Comparison of ENCODE assay signal across 8 cellular contexts in genomic region chr22:41781508-41781906, GRCh38. TPM values are rescaled to one million over a fixed set of nuclear protein-coding genes. Genes with fewer than 3 reads are reported as not detected.
A peak's percentile ranks its signal among the peaks of the same experiment; 100 is the strongest.
DNase-seq lines count a peak whose midpoint lies in the region; ATAC-seq and TF ChIP-seq lines count a peak whose summit lies in the region.

No MANE protein-coding gene starts in this region.

- H3K9me3 ChIP-seq in mucosa of descending colon, result no peaks in the 10 kb centered on the region

- peaks cover 40% of the 10 kb centered on the region for H3K4me1 Mint-ChIP-seq in activated B cell treated with CpG ODN at 0.5 μM for 24 hours

- H3K4me3 ChIP-seq in mucosa of descending colon, result no peak overlapping the region

- ATAC-seq in GM18498 (IDR thresholded peaks at IDR 0.05; ENCODE audit: unreplicated experiment) (peak; percentile 21), HG02571 (IDR thresholded peaks at IDR 0.05; ENCODE audit: unreplicated experiment) (peak; percentile 13), activated B cell treated with CpG ODN at 0.5 μM for 24 hours (ENCODE audit: low read depth) (peak; percentile 10), mucosa of descending colon (peak; percentile 31), SK-N-SH treated with all-trans-retinoic acid at 6 μM for 48 hours (no peak)

- CTCF ChIA-PET in activated B cell treated with CpG ODN at 0.5 μM for 24 hours (lab: Charles Lee), result interaction anchor here (0.9 to 3.9 kb wide), 4 partner anchors 19 to 84 kb away, joined by 3 to 28 read pairs (median 11); partner anchors contain the start of gene CCDC134

- TF ChIP-seq CTCF in activated B cell treated with CpG ODN at 0.5 μM for 24 hours (IDR thresholded peaks at IDR 0.05), result no peak
- TF ChIP-seq CTCF in mucosa of descending colon (IDR thresholded peaks at IDR 0.05), result no peak

- H3K36me3 Mint-ChIP-seq in activated B cell treated with CpG ODN at 0.5 μM for 24 hours (ENCODE audit: low read depth), result peaks cover 18% of the 10 kb centered on the region

- intact Hi-C loops in activated B cell treated with CpG ODN at 0.5 μM for 24 hours (cut with micrococcal nuclease) (loop anchor here (1.0 to 5.0 kb wide), 4 partner anchors 19 to 160 kb away; partner anchors contain the start of genes CCDC134 and MEI1), mucosa of descending colon (cut with DNase I, micrococcal nuclease) (no loop called here)

- POLR2A ChIA-PET in activated B cell treated with CpG ODN at 0.5 μM for 24 hours (lab: Charles Lee), result interaction anchor here (0.5 to 6.7 kb wide), 30 partner anchors 8 to 1705 kb away, joined by 3 to 175 read pairs (median 4); partner anchors contain the start of genes CCDC134, CENPM, DESI1 and MEI1

- peak; percentile 24 for DNase-seq in activated B cell treated with CpG ODN at 0.5 μM for 24 hours
- DNase-seq in mucosa of descending colon, result no peak
- DNase-seq in C1 segment of cervical spinal cord (lab: John Stamatoyannopoulos, UW), result no peak
- no peak for DNase-seq in stimulated activated CD4-positive, alpha-beta T cell treated with anti-CD3 and anti-CD28 coated beads, Interleukin-2, amount 100 ng/mL, for 24 hours
- DNase-seq in OCI-M1 (lab: John Stamatoyannopoulos, UW), result no peak

- no peaks in the 10 kb centered on the region for H3K36me3 ChIP-seq in mucosa of descending colon (ENCODE audit: low read depth)

- peaks cover 3% of the 10 kb centered on the region for H3K4me1 ChIP-seq in mucosa of descending colon (ENCODE audit: low read depth)

- H3K9me3 Mint-ChIP-seq in activated B cell treated with CpG ODN at 0.5 μM for 24 hours, result no peaks in the 10 kb centered on the region

- peak overlapping the region; percentile 93 for H3K27ac Mint-ChIP-seq in activated B cell treated with CpG ODN at 0.5 μM for 24 hours

- H3K4me3 Mint-ChIP-seq in activated B cell treated with CpG ODN at 0.5 μM for 24 hours, result peak overlapping the region; percentile 86

- H3K27me3 Mint-ChIP-seq in activated B cell treated with CpG ODN at 0.5 μM for 24 hours, result no peaks in the 10 kb centered on the region

TF ChIP-seq in SK-N-SH treated with all-trans-retinoic acid at 6 μM for 48 hours, 23 proteins besides CTCF, POLR2A, EP300 and RAD21:
- TF ChIP-seq ISL1 (CRISPR knock-in tag; IDR thresholded peaks at IDR 0.05), result no peak
- no peak for TF ChIP-seq ESRRG (CRISPR knock-in tag; IDR thresholded peaks at IDR 0.05)
- no peak for TF ChIP-seq PATZ1 (CRISPR knock-in tag; IDR thresholded peaks at IDR 0.05; ENCODE audit: borderline replicate concordance)
- TF ChIP-seq TOX (CRISPR knock-in tag; IDR thresholded peaks at IDR 0.05; ENCODE audit: borderline replicate concordance), result no peak
- TF ChIP-seq, protein P1, sequence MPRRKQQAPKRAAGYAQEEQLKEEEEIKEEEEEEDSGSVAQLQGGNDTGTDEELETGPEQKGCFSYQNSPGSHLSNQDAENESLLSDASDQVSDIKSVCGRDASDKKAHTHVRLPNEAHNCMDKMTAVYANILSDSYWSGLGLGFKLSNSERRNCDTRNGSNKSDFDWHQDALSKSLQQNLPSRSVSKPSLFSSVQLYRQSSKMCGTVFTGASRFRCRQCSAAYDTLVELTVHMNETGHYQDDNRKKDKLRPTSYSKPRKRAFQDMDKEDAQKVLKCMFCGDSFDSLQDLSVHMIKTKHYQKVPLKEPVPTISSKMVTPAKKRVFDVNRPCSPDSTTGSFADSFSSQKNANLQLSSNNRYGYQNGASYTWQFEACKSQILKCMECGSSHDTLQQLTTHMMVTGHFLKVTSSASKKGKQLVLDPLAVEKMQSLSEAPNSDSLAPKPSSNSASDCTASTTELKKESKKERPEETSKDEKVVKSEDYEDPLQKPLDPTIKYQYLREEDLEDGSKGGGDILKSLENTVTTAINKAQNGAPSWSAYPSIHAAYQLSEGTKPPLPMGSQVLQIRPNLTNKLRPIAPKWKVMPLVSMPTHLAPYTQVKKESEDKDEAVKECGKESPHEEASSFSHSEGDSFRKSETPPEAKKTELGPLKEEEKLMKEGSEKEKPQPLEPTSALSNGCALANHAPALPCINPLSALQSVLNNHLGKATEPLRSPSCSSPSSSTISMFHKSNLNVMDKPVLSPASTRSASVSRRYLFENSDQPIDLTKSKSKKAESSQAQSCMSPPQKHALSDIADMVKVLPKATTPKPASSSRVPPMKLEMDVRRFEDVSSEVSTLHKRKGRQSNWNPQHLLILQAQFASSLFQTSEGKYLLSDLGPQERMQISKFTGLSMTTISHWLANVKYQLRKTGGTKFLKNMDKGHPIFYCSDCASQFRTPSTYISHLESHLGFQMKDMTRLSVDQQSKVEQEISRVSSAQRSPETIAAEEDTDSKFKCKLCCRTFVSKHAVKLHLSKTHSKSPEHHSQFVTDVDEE (CRISPR knock-in tag; IDR thresholded peaks at IDR 0.05), result no peak
- TF ChIP-seq CSRNP3 (CRISPR knock-in tag; IDR thresholded peaks at IDR 0.05), result no peak
- no peak for TF ChIP-seq ZFP3 (CRISPR knock-in tag; IDR thresholded peaks at IDR 0.05)
- TF ChIP-seq POU6F1 (CRISPR knock-in tag; IDR thresholded peaks at IDR 0.05; ENCODE audit: borderline replicate concordance, low read depth), result no peak
- no peak for TF ChIP-seq OSR1 (CRISPR knock-in tag; IDR thresholded peaks at IDR 0.05)
- no peak for TF ChIP-seq ARNTL (CRISPR knock-in tag; IDR thresholded peaks at IDR 0.05; ENCODE audit: borderline replicate concordance, low read depth)
- no peak for TF ChIP-seq CSDC2 (CRISPR knock-in tag; IDR thresholded peaks at IDR 0.05)
- no peak for TF ChIP-seq ZNF565 (CRISPR knock-in tag; conservative IDR thresholded peaks at IDR 0.05; ENCODE audit: low read depth)
- TF ChIP-seq RARB (CRISPR knock-in tag; IDR thresholded peaks at IDR 0.05), result no peak
- TF ChIP-seq SNAI2 (CRISPR knock-in tag; IDR thresholded peaks at IDR 0.05), result no peak
- no peak for TF ChIP-seq BACH2 (CRISPR knock-in tag; IDR thresholded peaks at IDR 0.05; ENCODE audit: borderline replicate concordance)
- no peak for TF ChIP-seq CREB5 (CRISPR knock-in tag; IDR thresholded peaks at IDR 0.05; ENCODE audit: low read depth)
- TF ChIP-seq ZNF8 (CRISPR knock-in tag; IDR thresholded peaks at IDR 0.05), result no peak
- no peak for TF ChIP-seq ZNF70 (CRISPR knock-in tag; IDR thresholded peaks at IDR 0.05)
- TF ChIP-seq TCF4 (CRISPR knock-in tag; IDR thresholded peaks at IDR 0.05; ENCODE audit: borderline replicate concordance), result no peak
- no peak for TF ChIP-seq ZFP30 (CRISPR knock-in tag; IDR thresholded peaks at IDR 0.05)

RNA-seq across cellular contexts. Expression of gene CCDC134, which starts 19.0 kb away (rescaled TPM):
- total RNA-seq in activated B cell treated with CpG ODN at 0.5 μM for 24 hours (9.2 and 13.2 TPM in 2 replicates), mucosa of descending colon (10 to 100 TPM in 2 of 3 donors, 1 to 10 TPM in 1; 9.2 to 11.6 (median 10.0) TPM)

RNA-seq across cellular contexts. Expression of gene SREBF2, which starts 51.4 kb away (rescaled TPM):
- total RNA-seq in activated B cell treated with CpG ODN at 0.5 μM for 24 hours (253 and 307 TPM in 2 replicates), mucosa of descending colon (100 to 1,000 TPM; 139 to 254 (median 169) TPM)
